Comparison of ENCODE assay signal across 8 cellular contexts in the genomic region with DNA sequence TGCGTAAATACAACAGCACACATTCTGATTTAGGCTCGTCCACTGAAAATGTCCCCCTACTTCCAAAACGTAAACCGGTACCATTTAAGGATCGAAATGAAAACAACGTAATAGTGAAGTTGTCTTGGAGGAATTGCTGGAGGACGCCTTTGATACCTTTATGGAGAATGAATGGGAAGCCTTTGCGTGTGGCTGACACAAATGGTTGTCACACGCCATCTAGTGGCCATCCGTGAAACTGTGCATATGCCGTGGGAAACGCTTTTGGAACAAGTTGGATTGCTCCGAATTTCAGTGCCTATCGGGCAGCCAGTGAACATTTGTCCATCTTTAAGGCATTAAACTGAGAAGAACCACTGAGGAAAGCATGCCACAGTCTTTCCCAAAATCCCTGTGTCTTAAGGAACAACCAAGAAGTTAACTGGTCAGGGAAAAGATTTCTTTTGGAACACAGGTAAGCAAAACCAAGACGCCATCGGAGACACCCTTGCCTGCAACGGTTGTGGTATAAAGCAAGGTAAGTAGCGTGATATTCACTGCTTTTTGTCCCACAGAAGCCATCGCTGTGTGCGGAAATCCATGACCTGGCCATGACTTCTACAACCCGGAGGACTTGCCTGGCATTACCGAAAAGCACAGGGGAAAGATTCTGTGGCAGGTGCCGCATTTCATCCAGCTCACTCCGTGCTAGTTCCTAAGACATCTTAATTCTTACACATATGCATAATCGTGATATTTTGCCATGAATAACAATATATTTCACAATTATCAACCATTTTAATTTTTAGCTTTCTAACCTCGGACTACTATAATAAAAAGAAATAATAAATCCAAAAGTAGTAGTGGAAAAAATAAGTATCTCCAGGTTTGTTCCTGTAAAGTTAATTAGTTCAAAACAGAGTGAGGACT.
DNase-seq lines count a peak whose midpoint lies in the region; ATAC-seq, FAIRE-seq and TF ChIP-seq lines count a peak whose summit lies in the region.

No MANE protein-coding gene starts in this region.

- peaks cover 0 to 2% of the 10 kb centered on the region in 2 donors for H3K27me3 ChIP-seq in small intestine (ENCODE audit: control insufficient read depth in 2 of 2, insufficient read depth in 2 of 2, low read length in 2 of 2)

- no peak overlapping the region for H3K27ac ChIP-seq in small intestine (ENCODE audit: low read depth in 1 of 2, low read length in 1 of 2)

- H3K36me3 ChIP-seq in small intestine (ENCODE audit: control insufficient read depth in 2 of 2, insufficient read depth in 2 of 2, low read length in 2 of 2) = no peaks in the 10 kb centered on the region

- H3K36me3 Mint-ChIP-seq in brain = no peaks in the 10 kb centered on the region

- ATAC-seq in HG03439 (IDR thresholded peaks at IDR 0.05; ENCODE audit: unreplicated experiment) = no peak

- H3K4me3 ChIP-seq in small intestine (ENCODE audit: low read depth in 1 of 2, low read length in 2 of 2) = no peak overlapping the region

- no peaks in the 10 kb centered on the region for H3K9me3 ChIP-seq in small intestine (ENCODE audit: control insufficient read depth, low read depth)

- peaks cover 77% of the 10 kb centered on the region for H3K27me3 Mint-ChIP-seq in brain

- DNase-seq in SIG-M5 treated with dmso at 0.1 percent for 504 hours (lab: John Stamatoyannopoulos, UW; ENCODE audit: unreplicated experiment) = peak; percentile 47
- no peak for DNase-seq in SIG-M5 (lab: John Stamatoyannopoulos, UW)
- peak; percentile 74 for DNase-seq in NCI-H146 treated with DMSO at 0.1 percent for 48 hours (lab: John Stamatoyannopoulos, UW; ENCODE audit: unreplicated experiment)
- DNase-seq in T-helper 9 cell = peak; percentile 56
- peak; percentile 76 for DNase-seq in iPS DF 4.7 (ENCODE audit: extremely low read depth, low spot score)
- peak; percentile 75 for DNase-seq in small intestine

- H3K9me3 Mint-ChIP-seq in brain = peaks cover 0 to 13% (median 0%) of the 10 kb centered on the region in 5 experiments

- peak overlapping the region; percentile 56 to 83 (median 76) for H3K4me3 Mint-ChIP-seq in brain

- H3K4me1 Mint-ChIP-seq in brain = peaks cover 11% of the 10 kb centered on the region

- peak overlapping the region in 3 of 5 experiments; percentile 63 to 85 (median 75) for H3K27ac Mint-ChIP-seq in brain

- FAIRE-seq in small intestine (lab: Jason Lieb, UNC) = no peak

- TF ChIP-seq CTCF in brain (conservative IDR thresholded peaks at IDR 0.05) = peak; percentile 94

- no peaks in the 10 kb centered on the region for H3K4me1 ChIP-seq in small intestine (ENCODE audit: control insufficient read depth in 2 of 2, insufficient read depth in 1 of 2, low read depth in 1 of 2, low read length in 1 of 2)

- WGBS in small intestine, 3 donors = 25 to 27% (median 27%) methylated on average over 26 of the region's 26 CpGs
